21 cellular contexts compared by ENCODE assay signal in genomic region chr1:216929870-216930582, GRCh38.
DNase-seq lines count a peak whose midpoint lies in the region; FAIRE-seq and TF ChIP-seq lines count a peak whose summit lies in the region.
"Had no signal": no experiment of that assay in that cellular context is flagged by ENCODE, and none has a peak within 500 bp of the region (broad histone marks: within the 10 kb centered on the region; RNA-seq: fewer than 3 reads in every experiment).

No MANE protein-coding gene starts in this region.

- no peak overlapping the region for H3K9ac ChIP-seq in keratinocyte (ENCODE audit: control insufficient read depth, extremely low read depth, insufficient read depth, low read length)

- dilution Hi-C loops in keratinocyte (cut with MboI; ENCODE audit: extremely low pct_ligation_motif_present, low sequenced_read_pairs) = no loop called here

- H3K27me3 ChIP-seq in keratinocyte (ENCODE audit: control insufficient read depth, extremely low read depth, insufficient read depth, low read length) = no peaks in the 10 kb centered on the region
- H3K27me3 ChIP-seq: heart left ventricle, thyroid gland had no signal

- H3K9me1 ChIP-seq in keratinocyte (ENCODE audit: control insufficient read depth, extremely low read depth, insufficient read depth, low read length) = no peaks in the 10 kb centered on the region

- H4K20me1 ChIP-seq in keratinocyte (ENCODE audit: control insufficient read depth, extremely low read depth, insufficient read depth, low read length) = no peaks in the 10 kb centered on the region

- DNase-seq in EL (peak; percentile 57), M059J (ENCODE audit: low read depth) (peak; percentile 78), astrocyte of the cerebellum (ENCODE audit: low read depth) (peak; percentile 8), keratinocyte (ENCODE audit: low read depth, low spot score) (peak; percentile 73), CD1c-positive myeloid dendritic cell (ENCODE audit: extremely low spot score) (no peak), NCI-H2196 (lab: John Stamatoyannopoulos, UW; ENCODE audit: unreplicated experiment) (no peak), mucosa of gallbladder (ENCODE audit: low spot score) (no peak), middle frontal gyrus (ENCODE audit: extremely low spot score, low spot score) (no peak)
- DNase-seq: activated CD4-positive, alpha-beta T cell treated with anti-CD3 and anti-CD28 coated beads for 36 hours; anterior cingulate cortex; COR-L47; GF-D8; heart left ventricle; NCI-H1436 treated with DMSO at 0.1 percent for 48 hours; NCI-H345; SHP77; stimulated activated CD4-positive, alpha-beta T cell treated with anti-CD3 and anti-CD28 coated beads, Interleukin-12 subunit alpha, Interleukin-12 subunit beta, amount 100 ng/mL, for 4 hours; thyroid gland had no signal

- H2AFZ ChIP-seq in keratinocyte (ENCODE audit: control insufficient read depth, low read length) = peak overlapping the region; percentile 54

- H3K4me2 ChIP-seq in keratinocyte (ENCODE audit: control insufficient read depth, extremely low read depth, insufficient read depth, low read depth, low read length) = peak overlapping the region; percentile 40

- H3K36me3 ChIP-seq in keratinocyte (ENCODE audit: control insufficient read depth in 2 of 2, extremely low read depth in 1 of 2, insufficient read depth in 2 of 2, low read length in 2 of 2) = no peaks in the 10 kb centered on the region
- H3K36me3 ChIP-seq: heart left ventricle, thyroid gland had no signal

- FAIRE-seq in keratinocyte (lab: Jason Lieb, UNC) = peak; percentile 96
- FAIRE-seq: GM12892, islet of Langerhans had no signal

- no peaks in the 10 kb centered on the region for H3K9me3 ChIP-seq in keratinocyte (ENCODE audit: control insufficient read depth, low read depth, low read length)
- H3K9me3 ChIP-seq: heart left ventricle, thyroid gland had no signal

- no peaks in the 10 kb centered on the region for H3K79me2 ChIP-seq in keratinocyte (ENCODE audit: control insufficient read depth, insufficient read depth, low read length)

- in situ Hi-C loops in astrocyte of the cerebellum (cut with HindIII; ENCODE audit: low sequenced_read_pairs) = no loop called here

- H3K4me3 ChIP-seq in astrocyte of the cerebellum (ENCODE audit: low read depth, low read length) = no peak overlapping the region
- no peak overlapping the region for H3K4me3 ChIP-seq in keratinocyte (ENCODE audit: control insufficient read depth in 2 of 3, extremely low read depth in 1 of 3, insufficient read depth in 2 of 3, low read depth in 1 of 3, low read length in 3 of 3)
- H3K4me3 ChIP-seq: heart left ventricle, thyroid gland had no signal

- TF ChIP-seq CTCF in astrocyte of the cerebellum (IDR thresholded peaks at IDR 0.05; ENCODE audit: low read depth, low read length, missing control alignments) = no peak
- no peak for TF ChIP-seq CTCF in keratinocyte (optimal IDR thresholded peaks at IDR 0.05 in 1 of 3, IDR thresholded peaks at IDR 0.05 in 1 of 3, conservative IDR thresholded peaks at IDR 0.05 in 1 of 3; ENCODE audit: extremely low read depth in 1 of 3, insufficient read depth in 2 of 3, low read length in 3 of 3)

- H3K27ac ChIP-seq in keratinocyte (ENCODE audit: control insufficient read depth, insufficient read depth, low read length) = peak overlapping the region; percentile 84
- H3K27ac ChIP-seq: heart left ventricle, HL-60, thyroid gland had no signal

- H3K4me1 ChIP-seq in keratinocyte (ENCODE audit: control insufficient read depth, extremely low read depth, insufficient read depth, low read length) = peaks cover 22% of the 10 kb centered on the region
- H3K4me1 ChIP-seq: heart left ventricle, thyroid gland had no signal

Comparison
In these comparisons a context has a peak if more than half of its experiments do, and no peak if none do; other contexts are left out.
1. DNase-seq: peak in EL (single experiment), M059J (single experiment), astrocyte of the cerebellum (single experiment) and keratinocyte (single experiment); none in CD1c-positive myeloid dendritic cell (single experiment), NCI-H2196 (single experiment), mucosa of gallbladder (single experiment) and middle frontal gyrus (single experiment).